13 cellular contexts compared by ENCODE assay signal in the genomic region with DNA sequence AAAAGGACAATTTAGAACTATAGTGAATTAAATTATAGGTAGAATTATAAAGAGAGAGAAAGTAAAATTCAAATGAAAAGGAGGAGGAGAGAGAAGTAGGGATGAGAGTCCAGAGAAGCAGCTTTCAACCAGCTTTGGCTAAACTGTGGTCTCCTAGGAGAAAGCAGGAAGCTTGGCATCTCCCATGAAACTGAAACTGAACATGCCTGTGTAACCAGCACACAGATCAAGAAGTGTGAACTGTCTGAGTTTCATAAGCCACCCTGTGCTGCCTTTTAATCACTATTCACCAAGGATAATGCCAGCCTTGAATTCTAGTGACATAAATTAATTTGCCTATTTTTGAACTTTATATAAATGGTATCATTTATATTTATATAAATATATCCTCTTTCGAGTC.
DNase-seq lines count a peak whose midpoint lies in the region; ATAC-seq and TF ChIP-seq lines count a peak whose summit lies in the region.
"Had no signal": no experiment of that assay in that cellular context is flagged by ENCODE, and none has a peak within 500 bp of the region (broad histone marks: within the 10 kb centered on the region; RNA-seq: fewer than 3 reads in every experiment).

No MANE protein-coding gene starts in this region.

- H3K36me3 ChIP-seq in mucosa of descending colon (ENCODE audit: low read depth) = no peaks in the 10 kb centered on the region

- intact Hi-C loops in mucosa of descending colon (cut with DNase I, micrococcal nuclease) = no loop called here

- H3K4me1 ChIP-seq in mucosa of descending colon (ENCODE audit: low read depth) = peaks cover 4% of the 10 kb centered on the region

- no peaks in the 10 kb centered on the region for H3K9me3 ChIP-seq in mucosa of descending colon

- DNase-seq in MV-4-11 (lab: John Stamatoyannopoulos, UW) (peak; percentile 66), mucosa of descending colon (peak in 1 of 3 donors; percentile 12), NCI-H1694 (lab: John Stamatoyannopoulos, UW) (no peak), COLO668 (lab: John Stamatoyannopoulos, UW; ENCODE audit: unreplicated experiment) (no peak), activated T-cell treated with anti-CD3 and anti-CD28 coated beads for 4 hours (no peak)
- DNase-seq: activated CD4-positive, alpha-beta memory T cell treated with anti-CD3 and anti-CD28 coated beads for 36 hours; activated naive CD4-positive, alpha-beta T cell treated with anti-CD3 and anti-CD28 coated beads, Interleukin-2, amount 50 U/mL, for 16 hours; CD4-positive, alpha-beta memory T cell; mesenchymal stem cell; NCI-H446 had no signal

- ATAC-seq in GM18909 (IDR thresholded peaks at IDR 0.05; ENCODE audit: poor library complexity, unreplicated experiment) = peak; percentile 69
- peak; percentile 62 for ATAC-seq in GM21737 (IDR thresholded peaks at IDR 0.05; ENCODE audit: unreplicated experiment)
- ATAC-seq in mucosa of descending colon = peak; percentile 54
- no peak for ATAC-seq in HG03457 (IDR thresholded peaks at IDR 0.05; ENCODE audit: unreplicated experiment)

- no peak overlapping the region for H3K4me3 ChIP-seq in mucosa of descending colon

- TF ChIP-seq CTCF in mucosa of descending colon (IDR thresholded peaks at IDR 0.05) = no peak
